Comparison of ENCODE assay signal across 11 cellular contexts in the genomic region with DNA sequence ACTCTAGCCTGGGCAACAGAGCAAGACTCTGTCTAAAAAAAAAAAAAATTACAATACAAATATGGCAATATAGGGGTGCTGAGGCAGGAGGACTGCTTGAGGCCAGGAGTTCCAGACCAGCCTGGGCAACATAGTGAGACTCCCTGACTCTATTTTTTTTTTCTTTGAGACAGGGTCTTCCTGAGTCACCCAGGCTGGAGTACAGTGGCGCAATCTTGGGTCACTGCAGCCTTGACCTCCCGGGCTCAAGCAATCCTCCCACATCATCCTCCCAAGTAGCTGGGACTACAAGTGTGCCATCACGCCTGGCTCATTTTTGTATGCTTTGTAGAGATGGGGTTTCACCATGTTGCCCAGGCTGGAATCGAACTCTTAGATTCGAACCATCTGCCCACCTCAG.
"Had no signal": no experiment of that assay in that cellular context is flagged by ENCODE, and none has a peak within 500 bp of the region (broad histone marks: within the 10 kb centered on the region; RNA-seq: fewer than 3 reads in every experiment).

No MANE protein-coding gene starts in this region.

- H3K36me3 ChIP-seq: HAP-1 had no signal

- H3K4me2 ChIP-seq: GM23338 had no signal

- H3K27ac Mint-ChIP-seq: GM23338, H9, HFFc6 had no signal

- FAIRE-seq: H1, H54 had no signal

- H3K9me3 Mint-ChIP-seq: GM23338, H9, HFFc6 had no signal

- ATAC-seq: GM23338, HCT116 had no signal

- H3K4me3 ChIP-seq: GM23248, GM23338, HAP-1 had no signal

- DNase-seq: GM23248, GOT3, H7, H9, HCEC 1CT, HFFc6 had no signal

- H3K9ac ChIP-seq: GM23248 had no signal

- H3K4me3 Mint-ChIP-seq: GM23338, H9, HFFc6 had no signal

- H3K27ac ChIP-seq: GM23248 had no signal

- H3K9me3 ChIP-seq: HAP-1 had no signal

- H3K4me1 Mint-ChIP-seq: GM23338, H9 had no signal

- H2AFZ ChIP-seq: GM23248, GM23338 had no signal
